1 cellular context compared by ENCODE assay signal in genomic region chr17:30379303-30380105, GRCh38.
TF ChIP-seq lines count a peak whose summit lies in the region.

No MANE protein-coding gene starts in this region.

TF ChIP-seq in endothelial cell of umbilical vein, 7 proteins besides CTCF, POLR2A, EP300 and RAD21:
- TF ChIP-seq GATA2 (IDR thresholded peaks at IDR 0.05; ENCODE audit: insufficient read depth, insufficient read length, low read depth, low read length): peak; percentile 17
- TF ChIP-seq JUN (IDR thresholded peaks at IDR 0.05; ENCODE audit: borderline replicate concordance, insufficient read depth, insufficient read length, low read depth): no peak
